33 cellular contexts compared by ENCODE assay signal in genomic region chr14:46861753-46862152, GRCh38.
DNase-seq lines count a peak whose midpoint lies in the region; ATAC-seq, FAIRE-seq and TF ChIP-seq lines count a peak whose summit lies in the region.
"Had no signal": no experiment of that assay in that cellular context is flagged by ENCODE, and none has a peak within 500 bp of the region (broad histone marks: within the 10 kb centered on the region; RNA-seq: fewer than 3 reads in every experiment).

No MANE protein-coding gene starts in this region.

- H2AK9ac ChIP-seq in IMR-90 (replicated peaks; ENCODE audit: low read depth, low read length, poor library complexity): no peak overlapping the region

- H3K27ac ChIP-seq in HepG2 (ENCODE audit: extremely low read length, insufficient read depth, low read length): no peak overlapping the region
- no peak overlapping the region for H3K27ac ChIP-seq in right lobe of liver
- H3K27ac ChIP-seq in A549: no peak overlapping the region
- no peak overlapping the region for H3K27ac ChIP-seq in IMR-90 (ENCODE audit: insufficient read depth, low read length)
- H3K27ac ChIP-seq in K562 (ENCODE audit: extremely low read depth, low read depth, low read length): no peak overlapping the region
- H3K27ac ChIP-seq: 22Rv1; BLaER1; BLaER1 treated with 17β-estradiol and CSF1 and Interleukin-3, amounts not matched to agents 10 nM and 100 nM; C4-2B had no signal

- CTCF ChIA-PET in HepG2 (lab: Yijun Ruan, JAX; ENCODE audit: low intra/inter-chr PET ratio, low total read pairs) (no interaction called here), A549 (lab: Yijun Ruan, JAX) (no interaction called here), IMR-90 (lab: Yijun Ruan, JAX) (no interaction called here), K562 (lab: Yijun Ruan, JAX; ENCODE audit: low intra/inter-chr PET ratio) (no interaction called here)

- TF ChIP-seq RAD21 in HepG2 (CRISPR knock-in tag; IDR thresholded peaks at IDR 0.05): no peak
- no peak for TF ChIP-seq RAD21 in A549 (conservative IDR thresholded peaks at IDR 0.05 in 1 of 2, IDR thresholded peaks at IDR 0.05 in 1 of 2)
- TF ChIP-seq RAD21 in IMR-90 (IDR thresholded peaks at IDR 0.05; ENCODE audit: low read length): no peak
- TF ChIP-seq RAD21 in K562 (CRISPR knock-in tag; conservative IDR thresholded peaks at IDR 0.05 in 1 of 2, IDR thresholded peaks at IDR 0.05 in 1 of 2): no peak

- no peak overlapping the region for H4K8ac ChIP-seq in IMR-90 (ENCODE audit: low read depth in 2 of 2, low read length in 2 of 2)

- TF ChIP-seq EP300 in HepG2 (IDR thresholded peaks at IDR 0.05; ENCODE audit: low read depth in 2 of 2, low read length in 2 of 2): no peak
- no peak for TF ChIP-seq EP300 in HepG2 (CRISPR knock-in tag; IDR thresholded peaks at IDR 0.05; ENCODE audit: borderline replicate concordance)
- TF ChIP-seq EP300 in A549 (IDR thresholded peaks at IDR 0.05): no peak
- TF ChIP-seq EP300 in K562 (IDR thresholded peaks at IDR 0.05; ENCODE audit: low read length): no peak

- in situ Hi-C loops in HepG2 (cut with HindIII; ENCODE audit: extremely low pct_ligation_motif_present, low pct_unique_long_range_greater_than_20kb): no loop called here
- in situ Hi-C loops in IMR-90 (cut with MboI; ENCODE audit: low sequenced_read_pairs): no loop called here
- in situ Hi-C loops in K562 (cut with MboI): no loop called here

- H2BK5ac ChIP-seq in IMR-90 (ENCODE audit: low read depth, low read length, poor library complexity, severe bottlenecking): no peak overlapping the region

- H3K4me1 ChIP-seq in HepG2 (ENCODE audit: insufficient read depth, low read length) (no peaks in the 10 kb centered on the region), right lobe of liver (no peaks in the 10 kb centered on the region), A549 (no peaks in the 10 kb centered on the region), IMR-90 (ENCODE audit: control insufficient read depth, insufficient read depth, low read length) (no peaks in the 10 kb centered on the region), K562 (replicated peaks in 1 of 2; ENCODE audit: control insufficient read depth in 2 of 2, insufficient read depth in 2 of 2, low read length in 2 of 2) (no peaks in the 10 kb centered on the region)
- H3K4me1 ChIP-seq: BE2C; BLaER1; BLaER1 treated with 17β-estradiol and CSF1 and Interleukin-3, amounts not matched to agents 10 nM and 100 nM; Caco-2 had no signal

- H3K9me1 ChIP-seq in IMR-90 (ENCODE audit: insufficient read depth, low read length): no peaks in the 10 kb centered on the region
- no peaks in the 10 kb centered on the region for H3K9me1 ChIP-seq in K562 (ENCODE audit: control insufficient read depth, insufficient read depth, low read length)

- no peak overlapping the region for H3K14ac ChIP-seq in IMR-90 (replicated peaks; ENCODE audit: low read depth, low read length)

- ATAC-seq in HepG2 (no peak), right lobe of liver (no peak), A549 (no peak), IMR-90 (ENCODE audit: low read depth) (no peak), K562 (no peak)
- ATAC-seq: CD8-positive, alpha-beta T cell had no signal

- H3K79me1 ChIP-seq in IMR-90 (ENCODE audit: low read depth in 1 of 2, low read length in 2 of 2): no peaks in the 10 kb centered on the region

- DNase-seq in HepG2 (ENCODE audit: low spot score) (no peak), right lobe of liver (no peak), A549 (ENCODE audit: low read depth in 1 of 2, low spot score in 1 of 2) (no peak), IMR-90 (no peak), K562 (ENCODE audit: extremely low read depth in 1 of 4, low spot score in 3 of 4) (no peak), hepatic stellate cell (ENCODE audit: low spot score) (no peak), dedifferentiated amniotic fluid mesenchymal stem cell (ENCODE audit: extremely low spot score) (no peak)
- DNase-seq in activated effector memory CD4-positive, alpha-beta T cell treated with anti-CD3 and anti-CD28 coated beads, Interleukin-2, amount 50 U/mL, for 16 hours: no peak
- DNase-seq: 8988T; ACHN; AML-193; BE2C; C1 segment of cervical spinal cord; Caco-2; Calu3; CD4-positive, alpha-beta memory T cell; CD4-positive, alpha-beta T cell; CD4-positive, CD25-positive, alpha-beta regulatory T cell; CD8-positive, alpha-beta memory T cell; CD8-positive, alpha-beta T cell; COR-L47; DMS 273 treated with DMSO at 0.1 percent for 48 hours; DMS153; DMS53; DMS79; DMS79 treated with DMSO at 0.1 percent for 48 hours; DND-41; EL had no signal

- no peak overlapping the region for H3K18ac ChIP-seq in IMR-90 (ENCODE audit: low read depth, low read length)

- H3K9me3 ChIP-seq in HepG2 (ENCODE audit: low read length): no peaks in the 10 kb centered on the region
- no peaks in the 10 kb centered on the region for H3K9me3 ChIP-seq in right lobe of liver
- H3K9me3 ChIP-seq in A549: no peaks in the 10 kb centered on the region
- H3K9me3 ChIP-seq in IMR-90 (ENCODE audit: control insufficient read depth, insufficient read depth, low read length): no peaks in the 10 kb centered on the region
- no peaks in the 10 kb centered on the region for H3K9me3 ChIP-seq in K562 (replicated peaks; ENCODE audit: control insufficient read depth, insufficient read depth, low read depth, low read length)
- H3K9me3 ChIP-seq: BE2C; BLaER1; BLaER1 treated with 17β-estradiol and CSF1 and Interleukin-3, amounts not matched to agents 10 nM and 100 nM; Caco-2 had no signal

- BruUV-seq in HepG2 (replicated peaks; lab: Mats Ljungman, UMichigan) (no TSS peak), IMR-90 (replicated peaks; lab: Mats Ljungman, UMichigan) (no TSS peak), K562 (replicated peaks; lab: Mats Ljungman, UMichigan) (no TSS peak)

- H4K20me1 ChIP-seq in HepG2 (ENCODE audit: insufficient read depth, low read length) (no peaks in the 10 kb centered on the region), IMR-90 (ENCODE audit: insufficient read depth, low read length) (no peaks in the 10 kb centered on the region), K562 (replicated peaks; ENCODE audit: control insufficient read depth, insufficient read depth, low read length) (no peaks in the 10 kb centered on the region)
- H4K20me1 ChIP-seq: BLaER1; BLaER1 treated with 17β-estradiol and CSF1 and Interleukin-3, amounts not matched to agents 10 nM and 100 nM had no signal

- POLR2A ChIA-PET in HepG2 (lab: Yijun Ruan, JAX): no interaction called here
- POLR2A ChIA-PET in A549 (lab: Yijun Ruan, JAX): no interaction called here
- POLR2A ChIA-PET in IMR-90 (lab: Charles Lee; ENCODE audit: unreplicated experiment): no interaction called here
- POLR2A ChIA-PET in K562 (lab: Yijun Ruan, JAX): no interaction called here

- H4K91ac ChIP-seq in IMR-90 (ENCODE audit: insufficient read depth, low read depth, low read length): no peak overlapping the region

- H4K5ac ChIP-seq in IMR-90 (ENCODE audit: low read depth, low read length): no peak overlapping the region

- H3K4me3 ChIP-seq in HepG2 (replicated peaks in 1 of 3; ENCODE audit: insufficient read depth in 1 of 3, low read depth in 2 of 3, low read length in 3 of 3): no peak overlapping the region
- no peak overlapping the region for H3K4me3 ChIP-seq in right lobe of liver
- no peak overlapping the region for H3K4me3 ChIP-seq in A549
- no peak overlapping the region for H3K4me3 ChIP-seq in IMR-90 (ENCODE audit: insufficient read depth, low read depth, low read length)
- no peak overlapping the region for H3K4me3 ChIP-seq in K562
- H3K4me3 ChIP-seq: BLaER1; BLaER1 treated with 17β-estradiol and CSF1 and Interleukin-3, amounts not matched to agents 10 nM and 100 nM had no signal

- TF ChIP-seq POLR2A in HepG2 (IDR thresholded peaks at IDR 0.05; ENCODE audit: insufficient read depth in 1 of 2, low read depth in 2 of 2, low read length in 2 of 2) (no peak), right lobe of liver (IDR thresholded peaks at IDR 0.05) (no peak), A549 (IDR thresholded peaks at IDR 0.05; ENCODE audit: low read length) (no peak), IMR-90 (IDR thresholded peaks at IDR 0.05; ENCODE audit: low read depth, low read length) (no peak), K562 (conservative IDR thresholded peaks at IDR 0.05) (no peak)

- H3K4me2 ChIP-seq in HepG2 (ENCODE audit: low read depth, low read length) (no peak overlapping the region), A549 (no peak overlapping the region), IMR-90 (ENCODE audit: low read depth, low read length) (no peak overlapping the region), K562 (ENCODE audit: insufficient read depth, low read length) (no peak overlapping the region)
- H3K4me2 ChIP-seq: BLaER1; BLaER1 treated with 17β-estradiol and CSF1 and Interleukin-3, amounts not matched to agents 10 nM and 100 nM had no signal

- H2BK20ac ChIP-seq in IMR-90 (ENCODE audit: low read depth, low read length): no peak overlapping the region

- no peak overlapping the region for H2AFZ ChIP-seq in HepG2 (ENCODE audit: low read length)
- no peak overlapping the region for H2AFZ ChIP-seq in IMR-90 (replicated peaks; ENCODE audit: low read length, poor library complexity)
- no peak overlapping the region for H2AFZ ChIP-seq in K562 (ENCODE audit: low read depth, low read length)

- H3K9ac ChIP-seq in HepG2 (ENCODE audit: insufficient read depth, low read depth, low read length): no peak overlapping the region
- H3K9ac ChIP-seq in IMR-90 (ENCODE audit: low read depth, low read length): no peak overlapping the region
- H3K9ac ChIP-seq in K562 (ENCODE audit: insufficient read depth in 1 of 2, low read depth in 2 of 2, low read length in 2 of 2): no peak overlapping the region
- H3K9ac ChIP-seq: BLaER1; BLaER1 treated with 17β-estradiol and CSF1 and Interleukin-3, amounts not matched to agents 10 nM and 100 nM had no signal

- intact Hi-C loops in HepG2 (cut with micrococcal nuclease; ENCODE audit: unreplicated experiment): no loop called here
- intact Hi-C loops in right lobe of liver (cut with DNase I): no loop called here
- intact Hi-C loops in IMR-90 (cut with micrococcal nuclease): no loop called here
- intact Hi-C loops in K562 (cut with micrococcal nuclease): no loop called here

- FAIRE-seq in HepG2 (lab: Jason Lieb, UNC) (no peak), A549 (lab: Jason Lieb, UNC) (no peak), K562 (lab: Jason Lieb, UNC) (no peak)
- FAIRE-seq: D721Med had no signal

- H3K4ac ChIP-seq in IMR-90 (ENCODE audit: low read depth, low read length): no peak overlapping the region

- no peak overlapping the region for H2AK5ac ChIP-seq in IMR-90 (ENCODE audit: low read depth, low read length)

- no peak overlapping the region for H2BK120ac ChIP-seq in IMR-90 (ENCODE audit: low read depth, low read length)

- H3K23ac ChIP-seq in IMR-90 (ENCODE audit: low read depth, low read length): no peak overlapping the region

- TF ChIP-seq CTCF in HepG2 (CRISPR knock-in tag; IDR thresholded peaks at IDR 0.05) (no peak), right lobe of liver (IDR thresholded peaks at IDR 0.05) (no peak), A549 (IDR thresholded peaks at IDR 0.05) (no peak), IMR-90 (conservative IDR thresholded peaks at IDR 0.05; ENCODE audit: low read depth, low read length) (no peak), K562 (IDR thresholded peaks at IDR 0.05 in 2 of 3, conservative IDR thresholded peaks at IDR 0.05 in 1 of 3; ENCODE audit: insufficient read depth in 2 of 3, low read depth in 1 of 3, low read length in 3 of 3) (no peak)

- H3K56ac ChIP-seq in IMR-90 (ENCODE audit: extremely low read depth, insufficient read depth, low read length): no peak overlapping the region

- no peaks in the 10 kb centered on the region for H3K79me2 ChIP-seq in HepG2 (ENCODE audit: insufficient read depth, low read length)
- H3K79me2 ChIP-seq in K562 (ENCODE audit: control insufficient read depth, insufficient read depth, low read length): no peaks in the 10 kb centered on the region

- H3K36me3 ChIP-seq in HepG2 (replicated peaks in 1 of 2; ENCODE audit: control insufficient read depth in 1 of 2, insufficient read depth in 2 of 2, low read length in 2 of 2) (no peaks in the 10 kb centered on the region), right lobe of liver (no peaks in the 10 kb centered on the region), IMR-90 (ENCODE audit: control insufficient read depth, insufficient read depth, low read length) (no peaks in the 10 kb centered on the region), K562 (ENCODE audit: control insufficient read depth, insufficient read depth, low read length) (no peaks in the 10 kb centered on the region)
- H3K36me3 ChIP-seq: BE2C; BLaER1; BLaER1 treated with 17β-estradiol and CSF1 and Interleukin-3, amounts not matched to agents 10 nM and 100 nM had no signal

- no peaks in the 10 kb centered on the region for H3K27me3 ChIP-seq in HepG2 (ENCODE audit: control insufficient read depth in 1 of 2, insufficient read depth in 2 of 2, low read length in 2 of 2)
- H3K27me3 ChIP-seq in right lobe of liver: no peaks in the 10 kb centered on the region
- H3K27me3 ChIP-seq in IMR-90 (ENCODE audit: control insufficient read depth, insufficient read depth, low read length): no peaks in the 10 kb centered on the region
- H3K27me3 ChIP-seq in K562 (ENCODE audit: control insufficient read depth in 2 of 2, insufficient read depth in 2 of 2, low read length in 2 of 2): no peaks in the 10 kb centered on the region
- H3K27me3 ChIP-seq: BE2C; BLaER1; BLaER1 treated with 17β-estradiol and CSF1 and Interleukin-3, amounts not matched to agents 10 nM and 100 nM had no signal

- H2BK15ac ChIP-seq in IMR-90 (ENCODE audit: low read depth, low read length): no peak overlapping the region

- dilution Hi-C loops in IMR-90 (cut with HindIII; ENCODE audit: low sequenced_read_pairs, unreplicated experiment): no loop called here

Comparison
In these comparisons a context has a peak if more than half of its experiments do, and no peak if none do; other contexts are left out.
1. Of the 241 proteins assayed by ChIP-seq in both HepG2 and K562: peak only in HepG2: MAFF and MAFK; only in K562: MAFG; in both: none; in neither: 238.